In the genomic region with DNA sequence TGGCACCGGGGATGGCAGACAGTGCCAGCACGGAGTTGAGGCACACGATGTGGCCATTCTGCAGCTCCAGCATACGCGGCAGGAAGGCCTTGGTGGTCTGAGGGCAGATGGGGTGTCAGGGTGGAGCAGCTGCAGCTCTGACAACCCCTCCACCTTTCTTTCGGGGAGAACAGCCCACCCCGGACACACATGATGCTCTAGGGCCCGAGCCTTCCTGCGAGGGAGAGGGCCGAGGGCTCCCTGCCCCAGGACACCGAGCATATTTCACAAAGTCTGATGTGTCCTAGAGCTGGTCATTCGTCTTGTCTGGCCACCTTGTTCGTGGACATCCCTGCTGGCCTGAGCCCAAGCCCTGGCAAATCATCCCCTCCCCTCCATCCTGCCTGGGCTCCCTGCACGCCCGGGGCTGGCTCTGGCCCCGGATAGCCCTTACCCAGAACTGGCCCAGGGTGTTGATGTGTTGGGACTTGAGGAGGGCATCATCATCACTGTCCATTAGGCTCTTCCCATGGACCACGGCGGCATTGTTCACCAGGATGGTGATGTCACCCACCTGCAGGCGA, we compare ENCODE assay signal across 27 cellular contexts.
"Had no signal": no experiment of that assay in that cellular context is flagged by ENCODE, and none has a peak within 500 bp of the region (broad histone marks: within the 10 kb centered on the region; RNA-seq: fewer than 3 reads in every experiment).

No MANE protein-coding gene starts in this region.

- H3K9me3 ChIP-seq: ascending aorta, heart right ventricle, left lung, ovary, upper lobe of left lung had no signal

- ATAC-seq: activated T-cell treated with anti-CD3 and anti-CD28 coated beads, Interleukin-2, amount 50 U/mL, for 72 hours; effector memory CD8-positive, alpha-beta T cell; left lung had no signal

- FAIRE-seq: TTC549 had no signal

- H3K27me3 ChIP-seq: ascending aorta, cardiac muscle cell, dorsolateral prefrontal cortex, heart right ventricle, left lung, ovary, upper lobe of left lung had no signal

- H3K27ac ChIP-seq: cardiac muscle cell, dorsolateral prefrontal cortex, left lung, VCaP had no signal

- H3K4me1 ChIP-seq: left lung, upper lobe of left lung had no signal

- H3K4me3 ChIP-seq: ascending aorta, cardiac muscle cell, coronary artery, dorsolateral prefrontal cortex, heart right ventricle, left lung, lung, ovary, upper lobe of left lung had no signal

- H3K36me3 ChIP-seq: cardiac muscle cell, ovary had no signal

- DNase-seq: activated CD4-positive, alpha-beta T cell treated with anti-CD3 and anti-CD28 coated beads for 4 hours; activated CD4-positive, alpha-beta T cell treated with anti-CD3 and anti-CD28 coated beads, Interleukin-2, amount 50 U/mL, for 4 hours; activated naive CD4-positive, alpha-beta T cell treated with Interleukin-2 at 50 U/mL for 16 hours; activated T-cell treated with anti-CD3 and anti-CD28 coated beads for 4 hours; activated T-cell treated with anti-CD3 and anti-CD28 coated beads, Interleukin-2, amount 50 U/mL, for 72 hours; cerebellar nuclear complex; dorsolateral prefrontal cortex; effector memory CD8-positive, alpha-beta T cell; erythroblast; heart right ventricle; kidney glomerular epithelial cell; left lung; naive B cell; nephron progenitor cell; ovary; retina; stimulated activated CD4-positive, alpha-beta T cell treated with anti-CD3 and anti-CD28 coated beads, Interleukin-15, amount 100 ng/mL, for 24 hours; stimulated activated CD4-positive, alpha-beta T cell treated with anti-CD3 and anti-CD28 coated beads, Interleukin-2, amount 100 ng/mL, for 24 hours; substantia nigra; T-helper 9 cell; upper lobe of left lung had no signal
